1 cellular context compared by ENCODE assay signal in genomic region chr2:144452169-144453038, GRCh38.
TF ChIP-seq lines count a peak whose summit lies in the region.

No MANE protein-coding gene starts in this region.

TF ChIP-seq in H1, 55 proteins besides CTCF, POLR2A, EP300 and RAD21 (continued from another document):
- TF ChIP-seq TEAD4 (IDR thresholded peaks at IDR 0.05; ENCODE audit: low read depth, low read length) (no peak), BCL11A (IDR thresholded peaks at IDR 0.05; ENCODE audit: low read depth in 2 of 2, low read length in 2 of 2) (no peak), ZNF274 (IDR thresholded peaks at IDR 0.05; ENCODE audit: borderline replicate concordance, extremely low read depth, low read length) (no peak), RFX5 (IDR thresholded peaks at IDR 0.05; ENCODE audit: borderline replicate concordance, low read depth, low read length) (no peak), SP4 (IDR thresholded peaks at IDR 0.05; ENCODE audit: low read length) (no peak), JUN (IDR thresholded peaks at IDR 0.05; ENCODE audit: low read depth, low read length) (no peak), SIN3A (conservative IDR thresholded peaks at IDR 0.05 in 1 of 2, IDR thresholded peaks at IDR 0.05 in 1 of 2; ENCODE audit: low read depth in 1 of 2, low read length in 2 of 2) (no peak)
